In the genomic region with DNA sequence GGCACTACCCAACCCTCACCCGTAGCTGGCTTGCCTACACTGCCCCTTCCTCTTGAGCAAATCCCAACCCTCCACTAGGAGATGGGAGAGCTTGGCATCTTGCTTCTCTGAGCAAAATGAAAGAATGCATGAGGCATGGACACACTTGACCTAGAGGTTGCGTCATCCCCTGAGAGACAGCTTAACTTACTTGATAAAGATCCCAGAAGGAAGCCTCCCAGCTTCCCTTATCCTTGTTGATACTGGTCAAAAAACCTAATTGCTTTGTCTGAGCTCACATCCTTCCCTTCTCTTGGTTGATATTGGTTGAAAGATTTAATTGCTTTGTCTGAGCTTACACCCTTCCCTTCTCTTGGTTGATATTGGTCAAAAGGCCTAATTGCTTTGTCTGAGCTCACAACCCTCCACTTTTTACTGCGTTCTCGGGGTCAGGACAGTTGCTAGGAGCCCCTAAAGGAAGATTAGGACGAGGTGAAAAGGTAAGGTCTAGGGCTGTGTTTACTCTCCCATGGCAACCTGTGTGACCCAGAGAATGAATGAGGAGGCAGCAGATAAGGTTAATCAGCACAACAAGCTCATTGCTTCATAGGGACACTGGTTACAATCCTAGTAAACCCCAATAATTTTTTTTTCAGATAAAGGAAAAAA, we compare ENCODE assay signal across 1 cellular context.
TF ChIP-seq lines count a peak whose summit lies in the region.

No MANE protein-coding gene starts in this region.

TF ChIP-seq in K562, 482 proteins besides CTCF, POLR2A, EP300 and RAD21 (continued from another document):
- TF ChIP-seq, protein P1, sequence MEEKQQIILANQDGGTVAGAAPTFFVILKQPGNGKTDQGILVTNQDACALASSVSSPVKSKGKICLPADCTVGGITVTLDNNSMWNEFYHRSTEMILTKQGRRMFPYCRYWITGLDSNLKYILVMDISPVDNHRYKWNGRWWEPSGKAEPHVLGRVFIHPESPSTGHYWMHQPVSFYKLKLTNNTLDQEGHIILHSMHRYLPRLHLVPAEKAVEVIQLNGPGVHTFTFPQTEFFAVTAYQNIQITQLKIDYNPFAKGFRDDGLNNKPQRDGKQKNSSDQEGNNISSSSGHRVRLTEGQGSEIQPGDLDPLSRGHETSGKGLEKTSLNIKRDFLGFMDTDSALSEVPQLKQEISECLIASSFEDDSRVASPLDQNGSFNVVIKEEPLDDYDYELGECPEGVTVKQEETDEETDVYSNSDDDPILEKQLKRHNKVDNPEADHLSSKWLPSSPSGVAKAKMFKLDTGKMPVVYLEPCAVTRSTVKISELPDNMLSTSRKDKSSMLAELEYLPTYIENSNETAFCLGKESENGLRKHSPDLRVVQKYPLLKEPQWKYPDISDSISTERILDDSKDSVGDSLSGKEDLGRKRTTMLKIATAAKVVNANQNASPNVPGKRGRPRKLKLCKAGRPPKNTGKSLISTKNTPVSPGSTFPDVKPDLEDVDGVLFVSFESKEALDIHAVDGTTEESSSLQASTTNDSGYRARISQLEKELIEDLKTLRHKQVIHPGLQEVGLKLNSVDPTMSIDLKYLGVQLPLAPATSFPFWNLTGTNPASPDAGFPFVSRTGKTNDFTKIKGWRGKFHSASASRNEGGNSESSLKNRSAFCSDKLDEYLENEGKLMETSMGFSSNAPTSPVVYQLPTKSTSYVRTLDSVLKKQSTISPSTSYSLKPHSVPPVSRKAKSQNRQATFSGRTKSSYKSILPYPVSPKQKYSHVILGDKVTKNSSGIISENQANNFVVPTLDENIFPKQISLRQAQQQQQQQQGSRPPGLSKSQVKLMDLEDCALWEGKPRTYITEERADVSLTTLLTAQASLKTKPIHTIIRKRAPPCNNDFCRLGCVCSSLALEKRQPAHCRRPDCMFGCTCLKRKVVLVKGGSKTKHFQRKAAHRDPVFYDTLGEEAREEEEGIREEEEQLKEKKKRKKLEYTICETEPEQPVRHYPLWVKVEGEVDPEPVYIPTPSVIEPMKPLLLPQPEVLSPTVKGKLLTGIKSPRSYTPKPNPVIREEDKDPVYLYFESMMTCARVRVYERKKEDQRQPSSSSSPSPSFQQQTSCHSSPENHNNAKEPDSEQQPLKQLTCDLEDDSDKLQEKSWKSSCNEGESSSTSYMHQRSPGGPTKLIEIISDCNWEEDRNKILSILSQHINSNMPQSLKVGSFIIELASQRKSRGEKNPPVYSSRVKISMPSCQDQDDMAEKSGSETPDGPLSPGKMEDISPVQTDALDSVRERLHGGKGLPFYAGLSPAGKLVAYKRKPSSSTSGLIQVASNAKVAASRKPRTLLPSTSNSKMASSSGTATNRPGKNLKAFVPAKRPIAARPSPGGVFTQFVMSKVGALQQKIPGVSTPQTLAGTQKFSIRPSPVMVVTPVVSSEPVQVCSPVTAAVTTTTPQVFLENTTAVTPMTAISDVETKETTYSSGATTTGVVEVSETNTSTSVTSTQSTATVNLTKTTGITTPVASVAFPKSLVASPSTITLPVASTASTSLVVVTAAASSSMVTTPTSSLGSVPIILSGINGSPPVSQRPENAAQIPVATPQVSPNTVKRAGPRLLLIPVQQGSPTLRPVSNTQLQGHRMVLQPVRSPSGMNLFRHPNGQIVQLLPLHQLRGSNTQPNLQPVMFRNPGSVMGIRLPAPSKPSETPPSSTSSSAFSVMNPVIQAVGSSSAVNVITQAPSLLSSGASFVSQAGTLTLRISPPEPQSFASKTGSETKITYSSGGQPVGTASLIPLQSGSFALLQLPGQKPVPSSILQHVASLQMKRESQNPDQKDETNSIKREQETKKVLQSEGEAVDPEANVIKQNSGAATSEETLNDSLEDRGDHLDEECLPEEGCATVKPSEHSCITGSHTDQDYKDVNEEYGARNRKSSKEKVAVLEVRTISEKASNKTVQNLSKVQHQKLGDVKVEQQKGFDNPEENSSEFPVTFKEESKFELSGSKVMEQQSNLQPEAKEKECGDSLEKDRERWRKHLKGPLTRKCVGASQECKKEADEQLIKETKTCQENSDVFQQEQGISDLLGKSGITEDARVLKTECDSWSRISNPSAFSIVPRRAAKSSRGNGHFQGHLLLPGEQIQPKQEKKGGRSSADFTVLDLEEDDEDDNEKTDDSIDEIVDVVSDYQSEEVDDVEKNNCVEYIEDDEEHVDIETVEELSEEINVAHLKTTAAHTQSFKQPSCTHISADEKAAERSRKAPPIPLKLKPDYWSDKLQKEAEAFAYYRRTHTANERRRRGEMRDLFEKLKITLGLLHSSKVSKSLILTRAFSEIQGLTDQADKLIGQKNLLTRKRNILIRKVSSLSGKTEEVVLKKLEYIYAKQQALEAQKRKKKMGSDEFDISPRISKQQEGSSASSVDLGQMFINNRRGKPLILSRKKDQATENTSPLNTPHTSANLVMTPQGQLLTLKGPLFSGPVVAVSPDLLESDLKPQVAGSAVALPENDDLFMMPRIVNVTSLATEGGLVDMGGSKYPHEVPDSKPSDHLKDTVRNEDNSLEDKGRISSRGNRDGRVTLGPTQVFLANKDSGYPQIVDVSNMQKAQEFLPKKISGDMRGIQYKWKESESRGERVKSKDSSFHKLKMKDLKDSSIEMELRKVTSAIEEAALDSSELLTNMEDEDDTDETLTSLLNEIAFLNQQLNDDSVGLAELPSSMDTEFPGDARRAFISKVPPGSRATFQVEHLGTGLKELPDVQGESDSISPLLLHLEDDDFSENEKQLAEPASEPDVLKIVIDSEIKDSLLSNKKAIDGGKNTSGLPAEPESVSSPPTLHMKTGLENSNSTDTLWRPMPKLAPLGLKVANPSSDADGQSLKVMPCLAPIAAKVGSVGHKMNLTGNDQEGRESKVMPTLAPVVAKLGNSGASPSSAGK (IDR thresholded peaks at IDR 0.05) = no peak; the same call in 1 of the 2 replicates
- TF ChIP-seq NRF1 (conservative IDR thresholded peaks at IDR 0.05 in 1 of 2, IDR thresholded peaks at IDR 0.05 in 1 of 2) (no peak), ZNF316 (IDR thresholded peaks at IDR 0.05) (no peak), STAT5A (IDR thresholded peaks at IDR 0.05; ENCODE audit: borderline replicate concordance, low read length) (no peak), GABPB2 (CRISPR knock-in tag; conservative IDR thresholded peaks at IDR 0.05) (no peak), SIN3A (IDR thresholded peaks at IDR 0.05; ENCODE audit: borderline replicate concordance in 2 of 2, control insufficient read depth in 1 of 2, low read depth in 2 of 2, low read length in 2 of 2) (no peak), KAT7 (CRISPR knock-in tag; IDR thresholded peaks at IDR 0.05; ENCODE audit: borderline replicate concordance) (no peak), TAL1 (IDR thresholded peaks at IDR 0.05) (peak; percentile 46), KLF10 (CRISPR knock-in tag; IDR thresholded peaks at IDR 0.05) (no peak), MBD2 (IDR thresholded peaks at IDR 0.05; ENCODE audit: borderline replicate concordance, low read depth) (no peak), CEBPG (CRISPR knock-in tag; IDR thresholded peaks at IDR 0.05) (peak; percentile 91), CEBPG (tag; conservative IDR thresholded peaks at IDR 0.05 in 1 of 2, IDR thresholded peaks at IDR 0.05 in 1 of 2) (peak; percentile 98), ZNF24 (IDR thresholded peaks at IDR 0.05) (peak; percentile 64; the same call in 1 of the 2 replicates), TEAD2 (tag; IDR thresholded peaks at IDR 0.05) (no peak), PRPF4 (IDR thresholded peaks at IDR 0.05; ENCODE audit: insufficient read depth, low read depth, low read length, poor library complexity, severe bottlenecking) (no peak)
- TF ChIP-seq, protein P2, sequence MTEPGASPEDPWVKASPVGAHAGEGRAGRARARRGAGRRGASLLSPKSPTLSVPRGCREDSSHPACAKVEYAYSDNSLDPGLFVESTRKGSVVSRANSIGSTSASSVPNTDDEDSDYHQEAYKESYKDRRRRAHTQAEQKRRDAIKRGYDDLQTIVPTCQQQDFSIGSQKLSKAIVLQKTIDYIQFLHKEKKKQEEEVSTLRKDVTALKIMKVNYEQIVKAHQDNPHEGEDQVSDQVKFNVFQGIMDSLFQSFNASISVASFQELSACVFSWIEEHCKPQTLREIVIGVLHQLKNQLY (CRISPR knock-in tag; conservative IDR thresholded peaks at IDR 0.05) = no peak
